Comparison of ENCODE assay signal across 37 cellular contexts in genomic region chr3:166606988-166607387, GRCh38.
"Had no signal": no experiment of that assay in that cellular context is flagged by ENCODE, and none has a peak within 500 bp of the region (broad histone marks: within the 10 kb centered on the region; RNA-seq: fewer than 3 reads in every experiment).

No MANE protein-coding gene starts in this region.

- H3K27ac ChIP-seq: adrenal gland, body of pancreas, brain microvascular endothelial cell, breast epithelium, VCaP had no signal

- H3K4me1 Mint-ChIP-seq: activated B cell treated with CpG ODN at 0.5 μM for 24 hours; activated CD4-positive, alpha-beta T cell treated with anti-CD3 and anti-CD28 coated beads, Interleukin-2, amount 10 ng/mL, durations not matched to agents 24 days and 14 days; activated naive CD8-positive, alpha-beta T cell treated with anti-CD3 and anti-CD28 coated beads for 36 hours; activated T-helper 17 cell treated with anti-CD3 and anti-CD28 coated beads, Interleukin-2, amount 50 U/mL, for 72 hours had no signal

- H3K9me3 ChIP-seq: adrenal gland, body of pancreas, breast epithelium had no signal

- H3K27ac Mint-ChIP-seq: activated B cell treated with CpG ODN at 0.5 μM for 24 hours; activated CD4-positive, alpha-beta memory T cell treated with anti-CD3 and anti-CD28 coated beads for 36 hours; activated CD4-positive, alpha-beta T cell treated with anti-CD3 and anti-CD28 coated beads, Interleukin-2, amount 10 ng/mL, durations not matched to agents 24 days and 14 days; activated CD8-positive, alpha-beta T cell treated with anti-CD3 and anti-CD28 coated beads for 36 hours; activated naive CD4-positive, alpha-beta T cell treated with anti-CD3 and anti-CD28 coated beads for 36 hours; activated naive CD4-positive, alpha-beta T cell treated with anti-CD3 and anti-CD28 coated beads, Interleukin-2, amount 50 U/mL, for 72 hours; activated naive CD8-positive, alpha-beta T cell treated with anti-CD3 and anti-CD28 coated beads for 36 hours; activated T-cell treated with anti-CD3 and anti-CD28 coated beads, Interleukin-2, amount 50 U/mL, for 72 hours; activated T-helper 1 cell treated with anti-CD3 and anti-CD28 coated beads, Interleukin-12 subunit alpha, Interleukin-12 subunit beta, Interleukin-2, Interleukin-4 antibody, amounts not matched to agents 30 ng/mL and 10 ng/mL and 1 ng/mL, durations not matched to agents 14 hours and 24 hours and 36 hours; activated T-helper 17 cell treated with anti-CD3 and anti-CD28 coated beads, Interleukin-2, amount 50 U/mL, for 72 hours; T-helper 1 cell treated with Interleukin-12 subunit alpha and Interleukin-12 subunit beta and Interleukin-4 antibody, amounts not matched to agents 30 μg/mL and 1 μg/mL, for 36 hours; T-helper 2 cell treated with Interferon-gamma antibody and Interleukin-4, amounts not matched to agents 5 μg/mL and 100 μg/mL, for 36 hours had no signal

- H3K27me3 Mint-ChIP-seq: activated B cell treated with CpG ODN at 0.5 μM for 24 hours; activated CD4-positive, alpha-beta memory T cell treated with anti-CD3 and anti-CD28 coated beads for 36 hours; activated CD4-positive, alpha-beta T cell treated with anti-CD3 and anti-CD28 coated beads, Interleukin-2, amount 10 ng/mL, durations not matched to agents 24 days and 14 days; activated CD8-positive, alpha-beta T cell treated with anti-CD3 and anti-CD28 coated beads for 36 hours; activated naive CD8-positive, alpha-beta T cell treated with anti-CD3 and anti-CD28 coated beads for 36 hours; activated T-helper 17 cell treated with anti-CD3 and anti-CD28 coated beads, Interleukin-2, amount 50 U/mL, for 72 hours had no signal

- H3K4me1 ChIP-seq: adrenal gland, body of pancreas, breast epithelium had no signal

- H3K36me3 Mint-ChIP-seq: activated CD4-positive, alpha-beta memory T cell treated with anti-CD3 and anti-CD28 coated beads for 36 hours; activated naive CD4-positive, alpha-beta T cell treated with anti-CD3 and anti-CD28 coated beads, Interleukin-2, amount 50 U/mL, for 72 hours; activated naive CD8-positive, alpha-beta T cell treated with anti-CD3 and anti-CD28 coated beads for 36 hours had no signal

- H3K27me3 ChIP-seq: adrenal gland, body of pancreas, brain microvascular endothelial cell, breast epithelium had no signal

- H3K9me3 Mint-ChIP-seq: activated B cell treated with CpG ODN at 0.5 μM for 24 hours; activated CD4-positive, alpha-beta T cell treated with anti-CD3 and anti-CD28 coated beads, Interleukin-2, amount 10 ng/mL, durations not matched to agents 24 days and 14 days; activated naive CD8-positive, alpha-beta T cell treated with anti-CD3 and anti-CD28 coated beads for 36 hours had no signal

- DNase-seq: activated B cell treated with CpG ODN at 0.5 μM for 24 hours; activated CD4-positive, alpha-beta memory T cell treated with anti-CD3 and anti-CD28 coated beads for 36 hours; activated CD4-positive, alpha-beta T cell treated with anti-CD3 and anti-CD28 coated beads for 4 hours; activated CD4-positive, alpha-beta T cell treated with anti-CD3 and anti-CD28 coated beads, Interleukin-2, amount 10 ng/mL, durations not matched to agents 24 days and 14 days; activated CD4-positive, alpha-beta T cell treated with anti-CD3 and anti-CD28 coated beads, Interleukin-2, amount 50 U/mL, for 1 hour; activated CD4-positive, alpha-beta T cell treated with anti-CD3 and anti-CD28 coated beads, Interleukin-2, amount 50 U/mL, for 4 hours; activated CD4-positive, CD25-positive, alpha-beta regulatory T cell treated with anti-CD3 and anti-CD28 coated beads, Interleukin-2, amount 50 U/mL, for 72 hours; activated CD8-positive, alpha-beta memory T cell treated with anti-CD3 and anti-CD28 coated beads, Interleukin-2, amount 50 U/mL, for 4 hours; activated CD8-positive, alpha-beta T cell treated with anti-CD3 and anti-CD28 coated beads for 36 hours; activated effector memory CD4-positive, alpha-beta T cell treated with anti-CD3 and anti-CD28 coated beads, Interleukin-2, amount 50 U/mL, for 16 hours; activated gamma-delta T cell treated with Interleukin-2 at 50 U/mL for 16 hours; activated naive CD4-positive, alpha-beta T cell; activated naive CD4-positive, alpha-beta T cell treated with anti-CD3 and anti-CD28 coated beads for 36 hours; activated naive CD4-positive, alpha-beta T cell treated with anti-CD3 and anti-CD28 coated beads, Interleukin-2, amount 50 U/mL, for 16 hours; activated naive CD8-positive, alpha-beta T cell treated with anti-CD3 and anti-CD28 coated beads for 36 hours; activated T-cell treated with anti-CD3 and anti-CD28 coated beads for 4 hours; activated T-cell treated with anti-CD3 and anti-CD28 coated beads, Interleukin-2, amount 50 U/mL, for 1 hour; activated T-cell treated with anti-CD3 and anti-CD28 coated beads, Interleukin-2, amount 50 U/mL, for 4 hours; activated T-cell treated with anti-CD3 and anti-CD28 coated beads, Interleukin-2, amount 50 U/mL, for 72 hours; adrenal gland; amniotic stem cell; aorta; body of pancreas; brain microvascular endothelial cell; central memory CD4-positive, alpha-beta T cell; T-helper 1 cell; T-helper 2 cell; T-helper 9 cell had no signal

- H3K36me3 ChIP-seq: adrenal gland, brain microvascular endothelial cell, breast epithelium had no signal

- H3K4me3 ChIP-seq: adrenal gland, body of pancreas, breast epithelium had no signal

- H3K4me3 Mint-ChIP-seq: activated B cell treated with CpG ODN at 0.5 μM for 24 hours; activated CD4-positive, alpha-beta memory T cell treated with anti-CD3 and anti-CD28 coated beads for 36 hours; activated CD4-positive, alpha-beta T cell treated with anti-CD3 and anti-CD28 coated beads, Interleukin-2, amount 10 ng/mL, durations not matched to agents 24 days and 14 days; activated CD8-positive, alpha-beta T cell treated with anti-CD3 and anti-CD28 coated beads for 36 hours; activated naive CD4-positive, alpha-beta T cell treated with anti-CD3 and anti-CD28 coated beads for 36 hours; activated naive CD8-positive, alpha-beta T cell treated with anti-CD3 and anti-CD28 coated beads for 36 hours; activated T-cell treated with anti-CD3 and anti-CD28 coated beads, Interleukin-2, amount 50 U/mL, for 4 hours; activated T-cell treated with anti-CD3 and anti-CD28 coated beads, Interleukin-2, amount 50 U/mL, for 72 hours; activated T-helper 1 cell treated with anti-CD3 and anti-CD28 coated beads, Interleukin-12 subunit alpha, Interleukin-12 subunit beta, Interleukin-2, Interleukin-4 antibody, amounts not matched to agents 30 ng/mL and 10 ng/mL and 1 ng/mL, durations not matched to agents 14 hours and 24 hours and 36 hours; activated T-helper 17 cell treated with anti-CD3 and anti-CD28 coated beads, Interleukin-2, amount 50 U/mL, for 72 hours; T-helper 1 cell treated with Interleukin-12 subunit alpha and Interleukin-12 subunit beta and Interleukin-4 antibody, amounts not matched to agents 30 μg/mL and 1 μg/mL, for 36 hours; T-helper 2 cell treated with Interferon-gamma antibody and Interleukin-4, amounts not matched to agents 5 μg/mL and 100 μg/mL, for 36 hours had no signal

- FAIRE-seq: astrocyte, TTC549 had no signal
